Comparison of ENCODE assay signal across 9 cellular contexts in the genomic region with DNA sequence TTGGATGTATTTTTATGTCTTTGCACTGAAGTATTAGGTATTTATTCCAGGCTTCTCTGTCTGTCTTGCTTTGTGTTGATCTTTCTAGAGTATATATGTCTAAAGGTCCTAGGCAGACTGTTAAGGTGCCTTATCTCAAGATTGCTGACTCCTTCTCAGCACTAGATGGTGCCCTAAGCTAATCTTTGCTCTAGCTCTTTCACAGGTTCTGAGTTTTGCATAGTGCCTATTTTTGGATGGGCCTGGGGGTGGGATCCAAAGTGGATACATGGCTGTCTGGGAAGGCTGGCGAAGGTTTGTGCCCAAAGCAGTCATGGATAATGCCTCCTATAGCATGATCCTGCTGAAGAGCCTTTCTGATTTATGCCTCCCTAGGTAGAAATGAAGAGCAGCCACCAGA.
DNase-seq lines count a peak whose midpoint lies in the region; ATAC-seq lines count a peak whose summit lies in the region.
"Had no signal": no experiment of that assay in that cellular context is flagged by ENCODE, and none has a peak within 500 bp of the region (broad histone marks: within the 10 kb centered on the region; RNA-seq: fewer than 3 reads in every experiment).

No MANE protein-coding gene starts in this region.

- POLR2A ChIA-PET in activated CD4-positive, alpha-beta memory T cell treated with anti-CD3 and anti-CD28 coated beads for 36 hours (lab: Charles Lee), result no interaction called here

- DNase-seq in AG08396 (ENCODE audit: low spot score) (peak; percentile 30), NCI-H446 treated with DMSO at 0.1 percent for 48 hours (lab: John Stamatoyannopoulos, UW) (peak; percentile 17), fibroblast of peridontal ligament (ENCODE audit: extremely low read depth) (peak; percentile 64)
- no peak for DNase-seq in activated CD4-positive, alpha-beta memory T cell treated with anti-CD3 and anti-CD28 coated beads for 36 hours
- DNase-seq in activated CD4-positive, alpha-beta T cell treated with anti-CD3 and anti-CD28 coated beads, Interleukin-2, amount 50 U/mL, for 4 hours, result no peak
- DNase-seq: NCI-H510A had no signal

- H3K4me3 Mint-ChIP-seq in activated CD4-positive, alpha-beta memory T cell treated with anti-CD3 and anti-CD28 coated beads for 36 hours, result no peak overlapping the region

- H3K27ac Mint-ChIP-seq in activated CD4-positive, alpha-beta memory T cell treated with anti-CD3 and anti-CD28 coated beads for 36 hours, result no peak overlapping the region

- intact Hi-C loops in activated CD4-positive, alpha-beta memory T cell treated with anti-CD3 and anti-CD28 coated beads for 36 hours (cut with micrococcal nuclease), result no loop called here

- no peaks in the 10 kb centered on the region for H3K36me3 Mint-ChIP-seq in activated CD4-positive, alpha-beta memory T cell treated with anti-CD3 and anti-CD28 coated beads for 36 hours

- H3K27me3 Mint-ChIP-seq in activated CD4-positive, alpha-beta memory T cell treated with anti-CD3 and anti-CD28 coated beads for 36 hours, result no peaks in the 10 kb centered on the region

- no peaks in the 10 kb centered on the region for H3K4me1 Mint-ChIP-seq in activated CD4-positive, alpha-beta memory T cell treated with anti-CD3 and anti-CD28 coated beads for 36 hours (ENCODE audit: low read depth)

- CTCF ChIA-PET in activated CD4-positive, alpha-beta memory T cell treated with anti-CD3 and anti-CD28 coated beads for 36 hours (lab: Charles Lee), result no interaction called here

- ATAC-seq in GM21526 (IDR thresholded peaks at IDR 0.05; ENCODE audit: low FRiP score, unreplicated experiment) (peak; percentile 84), HG02571 (IDR thresholded peaks at IDR 0.05; ENCODE audit: unreplicated experiment) (no peak), HG03378 (IDR thresholded peaks at IDR 0.05; ENCODE audit: unreplicated experiment) (no peak)

- peaks cover 39% of the 10 kb centered on the region for H3K9me3 Mint-ChIP-seq in activated CD4-positive, alpha-beta memory T cell treated with anti-CD3 and anti-CD28 coated beads for 36 hours

Comparison
In these comparisons a context has a peak if more than half of its experiments do, and no peak if none do; other contexts are left out.
1. DNase-seq: peak in AG08396 (single experiment), NCI-H446 treated with DMSO at 0.1 percent for 48 hours (single experiment) and fibroblast of peridontal ligament (single experiment); none in activated CD4-positive, alpha-beta memory T cell treated with anti-CD3 and anti-CD28 coated beads for 36 hours (single experiment) and activated CD4-positive, alpha-beta T cell treated with anti-CD3 and anti-CD28 coated beads, Interleukin-2, amount 50 U/mL, for 4 hours (0 of 2).